Comparison of ENCODE assay signal across 10 cellular contexts in the genomic region with DNA sequence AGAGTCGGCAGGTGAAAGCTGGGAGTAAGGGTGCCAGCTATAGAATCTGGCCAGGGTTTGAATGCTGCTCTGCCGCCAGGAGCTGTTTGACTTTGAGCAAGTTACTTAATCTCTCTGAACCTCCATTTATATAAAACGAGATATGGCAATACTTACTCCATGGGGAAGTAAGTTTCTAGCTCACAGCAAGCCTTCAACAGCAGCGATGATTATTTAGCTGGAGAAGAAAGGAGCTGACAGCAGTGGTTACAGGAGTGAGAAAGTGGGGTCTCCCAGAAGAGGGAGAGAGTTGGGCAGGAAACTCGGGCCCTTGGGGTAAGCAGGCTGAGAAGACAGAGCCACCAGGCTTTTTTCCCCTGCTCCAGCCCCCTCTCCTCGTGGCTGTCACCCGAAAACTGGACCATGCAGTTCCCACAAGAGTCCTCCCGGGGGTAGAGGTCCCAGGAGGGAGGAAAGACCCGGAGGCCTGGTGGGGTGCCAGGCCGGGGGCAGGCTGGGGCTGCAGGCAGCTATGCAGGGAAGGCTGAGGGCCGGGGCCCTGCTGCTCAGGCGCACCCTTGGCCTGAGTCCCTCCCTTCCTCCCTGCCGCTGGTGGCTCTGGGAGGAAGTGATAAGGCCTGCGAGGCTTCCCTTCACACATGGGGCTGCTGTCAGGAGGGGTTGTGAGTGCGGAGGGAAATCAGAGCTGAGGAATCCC. TPM values are rescaled to one million over a fixed set of nuclear protein-coding genes. Genes with fewer than 3 reads are reported as not detected.
DNase-seq lines count a peak whose midpoint lies in the region; ATAC-seq lines count a peak whose summit lies in the region.
"Had no signal": no experiment of that assay in that cellular context is flagged by ENCODE, and none has a peak within 500 bp of the region (broad histone marks: within the 10 kb centered on the region; RNA-seq: fewer than 3 reads in every experiment).

No MANE protein-coding gene starts in this region.

- H3K9me3 ChIP-seq in right cardiac atrium (ENCODE audit: control insufficient read depth, low read length) = no peaks in the 10 kb centered on the region

- H3K4me3 Mint-ChIP-seq in stimulated activated effector memory CD8-positive, alpha-beta T cell treated with anti-CD3 and anti-CD28 coated beads, Interleukin-12 subunit alpha, Interleukin-12 subunit beta, amount 100 ng/mL, for 72 hours = no peak overlapping the region

- ATAC-seq in right cardiac atrium = peak; percentile 57 to 85
- peak; percentile 54 for ATAC-seq in stimulated activated effector memory CD8-positive, alpha-beta T cell treated with anti-CD3 and anti-CD28 coated beads, Interleukin-12 subunit alpha, Interleukin-12 subunit beta, amount 100 ng/mL, for 72 hours
- no peak for ATAC-seq in HG03342 (IDR thresholded peaks at IDR 0.05; ENCODE audit: unreplicated experiment)

- H3K9me3 Mint-ChIP-seq in stimulated activated effector memory CD8-positive, alpha-beta T cell treated with anti-CD3 and anti-CD28 coated beads, Interleukin-12 subunit alpha, Interleukin-12 subunit beta, amount 100 ng/mL, for 72 hours = peaks cover 14% of the 10 kb centered on the region

- 17% methylated on average over 15 of the region's 15 CpGs for WGBS in right cardiac atrium

- H3K4me3 ChIP-seq in right cardiac atrium (ENCODE audit: low read length) = peak overlapping the region; percentile 43

- peak overlapping the region; percentile 74 for H3K27ac ChIP-seq in right cardiac atrium (ENCODE audit: low read length)

- no peak overlapping the region for H3K27ac Mint-ChIP-seq in stimulated activated effector memory CD8-positive, alpha-beta T cell treated with anti-CD3 and anti-CD28 coated beads, Interleukin-12 subunit alpha, Interleukin-12 subunit beta, amount 100 ng/mL, for 72 hours

- H3K36me3 Mint-ChIP-seq in stimulated activated effector memory CD8-positive, alpha-beta T cell treated with anti-CD3 and anti-CD28 coated beads, Interleukin-12 subunit alpha, Interleukin-12 subunit beta, amount 100 ng/mL, for 72 hours = peaks cover 6% of the 10 kb centered on the region

- H3K4me1 ChIP-seq in right cardiac atrium (ENCODE audit: control insufficient read depth, insufficient read depth, low read length) = no peaks in the 10 kb centered on the region

- DNase-seq in DMS53 (lab: John Stamatoyannopoulos, UW) (peak; percentile 40), DMS53 treated with DMSO at 0.1 percent for 48 hours (lab: John Stamatoyannopoulos, UW; ENCODE audit: unreplicated experiment) (no peak), UCSD-AML1 (lab: John Stamatoyannopoulos, UW; ENCODE audit: unreplicated experiment) (peak; percentile 69), right cardiac atrium (peak; percentile 71 to 91 (median 90)), pons (ENCODE audit: low spot score) (no peak), EL (no peak)
- no peak for DNase-seq in stimulated activated effector memory CD8-positive, alpha-beta T cell treated with anti-CD3 and anti-CD28 coated beads, Interleukin-12 subunit alpha, Interleukin-12 subunit beta, amount 100 ng/mL, for 72 hours (ENCODE audit: low spot score in 2 of 2)
- DNase-seq: 8988T, NCI-H1436 had no signal

- H3K27me3 ChIP-seq in right cardiac atrium (ENCODE audit: control insufficient read depth, insufficient read depth) = no peaks in the 10 kb centered on the region

- peaks cover 20% of the 10 kb centered on the region for H3K4me1 Mint-ChIP-seq in stimulated activated effector memory CD8-positive, alpha-beta T cell treated with anti-CD3 and anti-CD28 coated beads, Interleukin-12 subunit alpha, Interleukin-12 subunit beta, amount 100 ng/mL, for 72 hours

- intact Hi-C loops in right cardiac atrium (cut with DNase I) = loop anchor here in 1 of 4 donors (10.0 kb wide), 1 partner anchor 219 kb away; no protein-coding TSS in a partner anchor

RNA-seq across cellular contexts. Expression of a gene that starts 3.5 kb away (rescaled TPM):
- 10 to 100 TPM; 20.5 to 80.4 (median 24.7) TPM for total RNA-seq in right cardiac atrium
- 13.5 TPM for polyA plus RNA-seq in right cardiac atrium

RNA-seq across cellular contexts. Expression of a gene that starts 16.2 kb away (rescaled TPM):
- total RNA-seq in right cardiac atrium = 100 to 1,000 TPM; 113 to 163 (median 126) TPM
- 132 TPM for polyA plus RNA-seq in right cardiac atrium

RNA-seq across cellular contexts. Expression of a gene that starts 30.0 kb away (rescaled TPM):
- under 1 TPM in 2 of 4 donors, not detected in 2; 0.18 to 0.23 TPM for total RNA-seq in right cardiac atrium
- 0.43 TPM for polyA plus RNA-seq in right cardiac atrium

RNA-seq across cellular contexts. Expression of a gene that starts 34.0 kb away (rescaled TPM):
- 10 to 100 TPM; 20.9 to 24.5 (median 23.4) TPM for total RNA-seq in right cardiac atrium
- 19.6 TPM for polyA plus RNA-seq in right cardiac atrium

RNA-seq across cellular contexts. Expression of a gene that starts 54.0 kb away (rescaled TPM):
- total RNA-seq in right cardiac atrium = 1 to 10 TPM; 4.0 to 6.5 (median 5.0) TPM
- polyA plus RNA-seq in right cardiac atrium = 5.3 TPM

Comparison
In these comparisons a context has a peak if more than half of its experiments do, and no peak if none do; other contexts are left out.
1. DNase-seq: peak in DMS53 (single experiment), UCSD-AML1 (single experiment) and right cardiac atrium (3 of 3); none in DMS53 treated with DMSO at 0.1 percent for 48 hours (single experiment), stimulated activated effector memory CD8-positive, alpha-beta T cell treated with anti-CD3 and anti-CD28 coated beads, Interleukin-12 subunit alpha, Interleukin-12 subunit beta, amount 100 ng/mL, for 72 hours (0 of 2), pons (single experiment) and EL (single experiment).